In genomic region chr19:728011-728410, GRCh38 we compare ENCODE assay signal across 17 cellular contexts. TPM values are rescaled to one million over a fixed set of nuclear protein-coding genes. Genes with fewer than 3 reads are reported as not detected.
DNase-seq lines count a peak whose midpoint lies in the region; ATAC-seq and TF ChIP-seq lines count a peak whose summit lies in the region.
"Had no signal": no experiment of that assay in that cellular context is flagged by ENCODE, and none has a peak within 500 bp of the region (broad histone marks: within the 10 kb centered on the region; RNA-seq: fewer than 3 reads in every experiment).

No MANE protein-coding gene starts in this region.

- H3K9me3 ChIP-seq in left lung = no peaks in the 10 kb centered on the region

- intact Hi-C loops in left lung (cut with DNase I) = no loop called here

- H3K27ac ChIP-seq in left lung (peak overlapping the region; percentile 56 to 67), temporal lobe (ENCODE audit: low read depth, low read length) (peak overlapping the region; percentile 44), brain microvascular endothelial cell (no peak overlapping the region)

- H3K4me3 ChIP-seq in left lung = no peak overlapping the region
- no peak overlapping the region for H3K4me3 ChIP-seq in brain microvascular endothelial cell (ENCODE audit: low read depth, low read length)

- in situ Hi-C loops in brain microvascular endothelial cell (cut with HindIII; ENCODE audit: low pct_ligation_motif_present, low sequenced_read_pairs) = no loop called here

- H3K4me1 ChIP-seq in left lung = peaks cover 0 to 10% of the 10 kb centered on the region in 2 donors

- peak; percentile 56 for ATAC-seq in esophagus mucosa
- ATAC-seq in left lung = peak; percentile 46
- ATAC-seq: activated T-helper 17 cell treated with anti-CD3 and anti-CD28 coated beads, Interleukin-2, amount 50 U/mL, for 72 hours; T-helper 17 cell had no signal

- H3K27me3 ChIP-seq in left lung (no peaks in the 10 kb centered on the region), brain microvascular endothelial cell (replicated peaks) (no peaks in the 10 kb centered on the region)

- no peaks in the 10 kb centered on the region for H3K36me3 ChIP-seq in left lung
- H3K36me3 ChIP-seq in brain microvascular endothelial cell (replicated peaks) = no peaks in the 10 kb centered on the region

- no peak for TF ChIP-seq CTCF in left lung (IDR thresholded peaks at IDR 0.05)
- TF ChIP-seq CTCF in brain microvascular endothelial cell (IDR thresholded peaks at IDR 0.05; ENCODE audit: low read depth, low read length, missing control alignments) = no peak

- DNase-seq in RPMI7951 (ENCODE audit: low read depth) (peak; percentile 72), left lung (peak in 1 of 2 donors; percentile 81), globus pallidus (ENCODE audit: low spot score) (no peak), brain microvascular endothelial cell (no peak), activated T-cell treated with anti-CD3 and anti-CD28 coated beads for 4 hours (no peak), NCI-H345 treated with DMSO at 0.1 percent for 48 hours (lab: John Stamatoyannopoulos, UW; ENCODE audit: unreplicated experiment) (no peak)
- DNase-seq: activated CD4-positive, alpha-beta T cell treated with anti-CD3 and anti-CD28 coated beads for 4 hours; C1 segment of cervical spinal cord; endodermal cell; hypothalamus; NCI-H1417; NCI-H510A; nucleus accumbens; T-helper 17 cell had no signal

RNA-seq across cellular contexts. Expression of gene PALM, which starts 19.3 kb away (rescaled TPM):
- total RNA-seq in RPMI7951 (2014; rRNA removed; shearing (Covaris generic)) = 0.10 TPM in 1 of 2 replicates, not detected in the other
- 2.0 TPM for total RNA-seq in esophagus mucosa
- 10 to 100 TPM; 30.2 to 33.0 TPM for total RNA-seq in left lung
- total RNA-seq in temporal lobe = 84.1 TPM
- total RNA-seq: T-helper 17 cell had no signal

RNA-seq across cellular contexts. Expression of gene MISP, which starts 22.9 kb away (rescaled TPM):
- total RNA-seq in RPMI7951 (2014; rRNA removed; shearing (Covaris generic)) = not detected in 2 replicates
- total RNA-seq in esophagus mucosa = 0.40 TPM
- 10 to 100 TPM; 19.2 to 44.0 TPM for total RNA-seq in left lung
- under 0.01 TPM for total RNA-seq in temporal lobe
- total RNA-seq: T-helper 17 cell had no signal

RNA-seq across cellular contexts. Expression of gene PRSS57, which starts 32.8 kb away (rescaled TPM):
- total RNA-seq in RPMI7951 (2014; rRNA removed; shearing (Covaris generic)) = not detected in 2 replicates
- not detected for total RNA-seq in esophagus mucosa
- not detected for total RNA-seq in left lung
- total RNA-seq in temporal lobe = not detected
- total RNA-seq: activated T-helper 17 cell treated with anti-CD3 and anti-CD28 coated beads, Interleukin-2, amount 50 U/mL, for 72 hours; endodermal cell; T-helper 17 cell had no signal

RNA-seq across cellular contexts. Expression of gene FSTL3, which starts 51.8 kb away (rescaled TPM):
- 4.4 and 19.8 TPM in 2 replicates for total RNA-seq in RPMI7951 (2014; rRNA removed; shearing (Covaris generic))
- total RNA-seq in esophagus mucosa (3.3 TPM), left lung (100 to 1,000 TPM in 1 of 2 donors, 10 to 100 TPM in 1; 94.8 to 145 TPM), temporal lobe (4.9 TPM)

Comparison
In these comparisons a context has a peak if more than half of its experiments do, and no peak if none do; other contexts are left out.
1. RNA of gene PALM, which starts 19.3 kb away (total RNA-seq): 84.1 TPM in temporal lobe (single experiment) and 30.2 to 33.0 TPM in left lung; 2.0 TPM in esophagus mucosa (single experiment) and 0.10 TPM in RPMI7951; every median in the first group is over 10 times any median in the second.
2. RNA of gene MISP, which starts 22.9 kb away (total RNA-seq): 19.2 to 44.0 TPM in left lung; 0.40 TPM in esophagus mucosa (single experiment), not detected in RPMI7951 and under 0.01 TPM in temporal lobe (single experiment); every median in the first group is over 10 times any median in the second.